Comparison of ENCODE assay signal across 1 cellular context in the genomic region with DNA sequence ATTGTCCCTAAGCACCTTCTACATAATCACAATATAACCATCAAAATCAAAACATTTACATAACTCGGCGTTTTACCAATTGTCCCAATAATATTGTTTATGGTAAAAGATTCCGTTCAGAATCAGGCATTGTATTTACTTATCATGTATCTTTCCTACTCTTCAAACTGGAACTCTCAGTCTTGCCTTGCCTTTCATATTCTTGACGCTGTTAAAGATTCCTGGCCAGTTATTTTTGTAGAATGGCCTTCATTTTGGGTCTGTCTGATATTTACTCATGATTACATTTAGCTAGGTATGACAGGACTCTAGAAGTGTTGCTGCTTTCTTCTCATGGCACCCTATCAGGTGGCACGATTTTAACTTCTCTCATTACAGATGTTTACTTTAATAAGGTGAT.
TF ChIP-seq lines count a peak whose summit lies in the region.

No MANE protein-coding gene starts in this region.

TF ChIP-seq in HepG2, 621 proteins besides CTCF, POLR2A, EP300 and RAD21 (continues in another document):
- TF ChIP-seq ZNF878 (CRISPR knock-in tag; IDR thresholded peaks at IDR 0.05) (no peak; the same call in 1 of the 2 replicates), BRCA1 (CRISPR knock-in tag; IDR thresholded peaks at IDR 0.05) (0 out of 2 replicates have a peak, but pooled peaks have one; percentile 26), ZFP36L2 (CRISPR knock-in tag; IDR thresholded peaks at IDR 0.05) (no peak), GPN1 (CRISPR knock-in tag; IDR thresholded peaks at IDR 0.05; ENCODE audit: borderline replicate concordance) (no peak), ZBTB8A (CRISPR knock-in tag; IDR thresholded peaks at IDR 0.05; ENCODE audit: borderline replicate concordance, low read depth) (no peak), ZNF234 (CRISPR knock-in tag; conservative IDR thresholded peaks at IDR 0.05) (0 out of 2 replicates have a peak, but pooled peaks have one; percentile 42), BCL6 (CRISPR knock-in tag; IDR thresholded peaks at IDR 0.05) (no peak), NFRKB (IDR thresholded peaks at IDR 0.05) (no peak), E2F1 (CRISPR knock-in tag; IDR thresholded peaks at IDR 0.05) (0 out of 2 replicates have a peak, but pooled peaks have one; percentile 51), ISL2 (CRISPR knock-in tag; IDR thresholded peaks at IDR 0.05) (peak; percentile 32; the same call in 1 of the 2 replicates), ERF (CRISPR knock-in tag; IDR thresholded peaks at IDR 0.05) (0 out of 2 replicates have a peak, but pooled peaks have one; percentile 16), CREB3 (CRISPR knock-in tag; IDR thresholded peaks at IDR 0.05) (0 out of 2 replicates have a peak, but pooled peaks have one; percentile 17), NFIC (IDR thresholded peaks at IDR 0.05; ENCODE audit: low read length) (peak; percentile 11; the same call in 1 of the 2 replicates), CREB1 (IDR thresholded peaks at IDR 0.05) (no peak), CREB1 (CRISPR knock-in tag; IDR thresholded peaks at IDR 0.05) (no peak; the same call in 1 of the 2 replicates), FLYWCH1 (CRISPR knock-in tag; IDR thresholded peaks at IDR 0.05) (no peak), FOXK1 (CRISPR knock-in tag; IDR thresholded peaks at IDR 0.05; ENCODE audit: borderline replicate concordance, low read depth) (no peak), RFXAP (CRISPR knock-in tag; IDR thresholded peaks at IDR 0.05; ENCODE audit: borderline replicate concordance) (0 out of 2 replicates have a peak, but pooled peaks have one; percentile 1), ZNF672 (CRISPR knock-in tag; IDR thresholded peaks at IDR 0.05) (no peak), MAFG (CRISPR knock-in tag; IDR thresholded peaks at IDR 0.05) (no peak), ZNF251 (CRISPR knock-in tag; IDR thresholded peaks at IDR 0.05) (no peak), SMAD1 (CRISPR knock-in tag; IDR thresholded peaks at IDR 0.05; ENCODE audit: borderline replicate concordance, low read depth) (no peak), TEAD2 (CRISPR knock-in tag; IDR thresholded peaks at IDR 0.05) (no peak), ZNF30 (CRISPR knock-in tag; IDR thresholded peaks at IDR 0.05) (no peak), ZSCAN31 (CRISPR knock-in tag; IDR thresholded peaks at IDR 0.05; ENCODE audit: low read depth) (0 out of 2 replicates have a peak, but pooled peaks have one; percentile 35)
- TF ChIP-seq, protein P1, sequence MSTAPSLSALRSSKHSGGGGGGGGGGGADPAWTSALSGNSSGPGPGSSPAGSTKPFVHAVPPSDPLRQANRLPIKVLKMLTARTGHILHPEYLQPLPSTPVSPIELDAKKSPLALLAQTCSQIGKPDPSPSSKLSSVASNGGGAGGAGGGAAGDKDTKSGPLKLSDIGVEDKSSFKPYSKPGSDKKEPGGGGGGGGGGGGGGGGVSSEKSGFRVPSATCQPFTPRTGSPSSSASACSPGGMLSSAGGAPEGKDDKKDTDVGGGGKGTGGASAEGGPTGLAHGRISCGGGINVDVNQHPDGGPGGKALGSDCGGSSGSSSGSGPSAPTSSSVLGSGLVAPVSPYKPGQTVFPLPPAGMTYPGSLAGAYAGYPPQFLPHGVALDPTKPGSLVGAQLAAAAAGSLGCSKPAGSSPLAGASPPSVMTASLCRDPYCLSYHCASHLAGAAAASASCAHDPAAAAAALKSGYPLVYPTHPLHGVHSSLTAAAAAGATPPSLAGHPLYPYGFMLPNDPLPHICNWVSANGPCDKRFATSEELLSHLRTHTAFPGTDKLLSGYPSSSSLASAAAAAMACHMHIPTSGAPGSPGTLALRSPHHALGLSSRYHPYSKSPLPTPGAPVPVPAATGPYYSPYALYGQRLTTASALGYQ (CRISPR knock-in tag; IDR thresholded peaks at IDR 0.05) = 0 out of 2 replicates have a peak, but pooled peaks have one; percentile 17
- TF ChIP-seq, protein P2, sequence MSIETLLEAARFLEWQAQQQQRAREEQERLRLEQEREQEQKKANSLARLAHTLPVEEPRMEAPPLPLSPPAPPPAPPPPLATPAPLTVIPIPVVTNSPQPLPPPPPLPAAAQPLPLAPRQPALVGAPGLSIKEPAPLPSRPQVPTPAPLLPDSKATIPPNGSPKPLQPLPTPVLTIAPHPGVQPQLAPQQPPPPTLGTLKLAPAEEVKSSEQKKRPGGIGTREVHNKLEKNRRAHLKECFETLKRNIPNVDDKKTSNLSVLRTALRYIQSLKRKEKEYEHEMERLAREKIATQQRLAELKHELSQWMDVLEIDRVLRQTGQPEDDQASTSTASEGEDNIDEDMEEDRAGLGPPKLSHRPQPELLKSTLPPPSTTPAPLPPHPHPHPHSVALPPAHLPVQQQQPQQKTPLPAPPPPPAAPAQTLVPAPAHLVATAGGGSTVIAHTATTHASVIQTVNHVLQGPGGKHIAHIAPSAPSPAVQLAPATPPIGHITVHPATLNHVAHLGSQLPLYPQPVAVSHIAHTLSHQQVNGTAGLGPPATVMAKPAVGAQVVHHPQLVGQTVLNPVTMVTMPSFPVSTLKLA (IDR thresholded peaks at IDR 0.05) = no peak
- TF ChIP-seq, protein P3, sequence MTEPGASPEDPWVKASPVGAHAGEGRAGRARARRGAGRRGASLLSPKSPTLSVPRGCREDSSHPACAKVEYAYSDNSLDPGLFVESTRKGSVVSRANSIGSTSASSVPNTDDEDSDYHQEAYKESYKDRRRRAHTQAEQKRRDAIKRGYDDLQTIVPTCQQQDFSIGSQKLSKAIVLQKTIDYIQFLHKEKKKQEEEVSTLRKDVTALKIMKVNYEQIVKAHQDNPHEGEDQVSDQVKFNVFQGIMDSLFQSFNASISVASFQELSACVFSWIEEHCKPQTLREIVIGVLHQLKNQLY (CRISPR knock-in tag; IDR thresholded peaks at IDR 0.05) = no peak
- TF ChIP-seq, protein P4, sequence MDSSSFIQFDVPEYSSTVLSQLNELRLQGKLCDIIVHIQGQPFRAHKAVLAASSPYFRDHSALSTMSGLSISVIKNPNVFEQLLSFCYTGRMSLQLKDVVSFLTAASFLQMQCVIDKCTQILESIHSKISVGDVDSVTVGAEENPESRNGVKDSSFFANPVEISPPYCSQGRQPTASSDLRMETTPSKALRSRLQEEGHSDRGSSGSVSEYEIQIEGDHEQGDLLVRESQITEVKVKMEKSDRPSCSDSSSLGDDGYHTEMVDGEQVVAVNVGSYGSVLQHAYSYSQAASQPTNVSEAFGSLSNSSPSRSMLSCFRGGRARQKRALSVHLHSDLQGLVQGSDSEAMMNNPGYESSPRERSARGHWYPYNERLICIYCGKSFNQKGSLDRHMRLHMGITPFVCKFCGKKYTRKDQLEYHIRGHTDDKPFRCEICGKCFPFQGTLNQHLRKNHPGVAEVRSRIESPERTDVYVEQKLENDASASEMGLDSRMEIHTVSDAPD (CRISPR knock-in tag; IDR thresholded peaks at IDR 0.05) = no peak
- TF ChIP-seq, protein P5, sequence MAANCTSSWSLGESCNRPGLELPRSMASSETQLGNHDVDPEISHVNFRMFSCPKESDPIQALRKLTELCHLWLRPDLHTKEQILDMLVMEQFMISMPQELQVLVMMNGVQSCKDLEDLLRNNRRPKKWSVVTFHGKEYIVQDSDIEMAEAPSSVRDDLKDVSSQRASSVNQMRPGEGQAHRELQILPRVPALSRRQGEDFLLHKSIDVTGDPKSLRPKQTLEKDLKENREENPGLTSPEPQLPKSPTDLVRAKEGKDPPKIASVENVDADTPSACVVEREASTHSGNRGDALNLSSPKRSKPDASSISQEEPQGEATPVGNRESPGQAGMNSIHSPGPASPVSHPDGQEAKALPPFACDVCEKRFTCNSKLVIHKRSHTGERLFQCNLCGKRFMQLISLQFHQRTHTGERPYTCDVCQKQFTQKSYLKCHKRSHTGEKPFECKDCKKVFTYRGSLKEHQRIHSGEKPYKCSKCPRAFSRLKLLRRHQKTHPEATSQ (CRISPR knock-in tag; IDR thresholded peaks at IDR 0.05; ENCODE audit: borderline replicate concordance) = 0 out of 2 replicates have a peak, but pooled peaks have one; percentile 31
- TF ChIP-seq, protein P6, sequence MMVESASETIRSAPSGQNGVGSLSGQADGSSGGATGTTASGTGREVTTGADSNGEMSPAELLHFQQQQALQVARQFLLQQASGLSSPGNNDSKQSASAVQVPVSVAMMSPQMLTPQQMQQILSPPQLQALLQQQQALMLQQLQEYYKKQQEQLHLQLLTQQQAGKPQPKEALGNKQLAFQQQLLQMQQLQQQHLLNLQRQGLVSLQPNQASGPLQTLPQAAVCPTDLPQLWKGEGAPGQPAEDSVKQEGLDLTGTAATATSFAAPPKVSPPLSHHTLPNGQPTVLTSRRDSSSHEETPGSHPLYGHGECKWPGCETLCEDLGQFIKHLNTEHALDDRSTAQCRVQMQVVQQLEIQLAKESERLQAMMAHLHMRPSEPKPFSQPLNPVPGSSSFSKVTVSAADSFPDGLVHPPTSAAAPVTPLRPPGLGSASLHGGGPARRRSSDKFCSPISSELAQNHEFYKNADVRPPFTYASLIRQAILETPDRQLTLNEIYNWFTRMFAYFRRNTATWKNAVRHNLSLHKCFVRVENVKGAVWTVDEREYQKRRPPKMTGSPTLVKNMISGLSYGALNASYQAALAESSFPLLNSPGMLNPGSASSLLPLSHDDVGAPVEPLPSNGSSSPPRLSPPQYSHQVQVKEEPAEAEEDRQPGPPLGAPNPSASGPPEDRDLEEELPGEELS (CRISPR knock-in tag; IDR thresholded peaks at IDR 0.05) = 0 out of 2 replicates have a peak, but pooled peaks have one; percentile 8
- TF ChIP-seq, protein P7, sequence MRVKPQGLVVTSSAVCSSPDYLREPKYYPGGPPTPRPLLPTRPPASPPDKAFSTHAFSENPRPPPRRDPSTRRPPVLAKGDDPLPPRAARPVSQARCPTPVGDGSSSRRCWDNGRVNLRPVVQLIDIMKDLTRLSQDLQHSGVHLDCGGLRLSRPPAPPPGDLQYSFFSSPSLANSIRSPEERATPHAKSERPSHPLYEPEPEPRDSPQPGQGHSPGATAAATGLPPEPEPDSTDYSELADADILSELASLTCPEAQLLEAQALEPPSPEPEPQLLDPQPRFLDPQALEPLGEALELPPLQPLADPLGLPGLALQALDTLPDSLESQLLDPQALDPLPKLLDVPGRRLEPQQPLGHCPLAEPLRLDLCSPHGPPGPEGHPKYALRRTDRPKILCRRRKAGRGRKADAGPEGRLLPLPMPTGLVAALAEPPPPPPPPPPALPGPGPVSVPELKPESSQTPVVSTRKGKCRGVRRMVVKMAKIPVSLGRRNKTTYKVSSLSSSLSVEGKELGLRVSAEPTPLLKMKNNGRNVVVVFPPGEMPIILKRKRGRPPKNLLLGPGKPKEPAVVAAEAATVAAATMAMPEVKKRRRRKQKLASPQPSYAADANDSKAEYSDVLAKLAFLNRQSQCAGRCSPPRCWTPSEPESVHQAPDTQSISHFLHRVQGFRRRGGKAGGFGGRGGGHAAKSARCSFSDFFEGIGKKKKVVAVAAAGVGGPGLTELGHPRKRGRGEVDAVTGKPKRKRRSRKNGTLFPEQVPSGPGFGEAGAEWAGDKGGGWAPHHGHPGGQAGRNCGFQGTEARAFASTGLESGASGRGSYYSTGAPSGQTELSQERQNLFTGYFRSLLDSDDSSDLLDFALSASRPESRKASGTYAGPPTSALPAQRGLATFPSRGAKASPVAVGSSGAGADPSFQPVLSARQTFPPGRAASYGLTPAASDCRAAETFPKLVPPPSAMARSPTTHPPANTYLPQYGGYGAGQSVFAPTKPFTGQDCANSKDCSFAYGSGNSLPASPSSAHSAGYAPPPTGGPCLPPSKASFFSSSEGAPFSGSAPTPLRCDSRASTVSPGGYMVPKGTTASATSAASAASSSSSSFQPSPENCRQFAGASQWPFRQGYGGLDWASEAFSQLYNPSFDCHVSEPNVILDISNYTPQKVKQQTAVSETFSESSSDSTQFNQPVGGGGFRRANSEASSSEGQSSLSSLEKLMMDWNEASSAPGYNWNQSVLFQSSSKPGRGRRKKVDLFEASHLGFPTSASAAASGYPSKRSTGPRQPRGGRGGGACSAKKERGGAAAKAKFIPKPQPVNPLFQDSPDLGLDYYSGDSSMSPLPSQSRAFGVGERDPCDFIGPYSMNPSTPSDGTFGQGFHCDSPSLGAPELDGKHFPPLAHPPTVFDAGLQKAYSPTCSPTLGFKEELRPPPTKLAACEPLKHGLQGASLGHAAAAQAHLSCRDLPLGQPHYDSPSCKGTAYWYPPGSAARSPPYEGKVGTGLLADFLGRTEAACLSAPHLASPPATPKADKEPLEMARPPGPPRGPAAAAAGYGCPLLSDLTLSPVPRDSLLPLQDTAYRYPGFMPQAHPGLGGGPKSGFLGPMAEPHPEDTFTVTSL (CRISPR knock-in tag; IDR thresholded peaks at IDR 0.05; ENCODE audit: borderline replicate concordance) = 0 out of 2 replicates have a peak, but pooled peaks have one; percentile 18
- TF ChIP-seq, protein P8, sequence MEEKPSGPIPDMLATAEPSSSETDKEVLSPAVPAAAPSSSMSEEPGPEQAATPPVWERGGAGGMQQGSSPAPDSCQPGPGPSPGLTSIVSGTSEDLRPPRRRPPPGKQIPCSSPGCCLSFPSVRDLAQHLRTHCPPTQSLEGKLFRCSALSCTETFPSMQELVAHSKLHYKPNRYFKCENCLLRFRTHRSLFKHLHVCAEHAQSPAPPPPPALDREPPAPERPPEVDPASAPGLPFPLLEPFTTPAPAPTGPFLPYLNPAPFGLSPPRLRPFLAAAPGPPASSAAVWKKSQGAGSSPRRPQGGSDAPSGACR (CRISPR knock-in tag; IDR thresholded peaks at IDR 0.05) = no peak
- TF ChIP-seq, protein P9, sequence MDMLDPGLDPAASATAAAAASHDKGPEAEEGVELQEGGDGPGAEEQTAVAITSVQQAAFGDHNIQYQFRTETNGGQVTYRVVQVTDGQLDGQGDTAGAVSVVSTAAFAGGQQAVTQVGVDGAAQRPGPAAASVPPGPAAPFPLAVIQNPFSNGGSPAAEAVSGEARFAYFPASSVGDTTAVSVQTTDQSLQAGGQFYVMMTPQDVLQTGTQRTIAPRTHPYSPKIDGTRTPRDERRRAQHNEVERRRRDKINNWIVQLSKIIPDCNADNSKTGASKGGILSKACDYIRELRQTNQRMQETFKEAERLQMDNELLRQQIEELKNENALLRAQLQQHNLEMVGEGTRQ (IDR thresholded peaks at IDR 0.05; ENCODE audit: low read depth, low read length) = no peak
- TF ChIP-seq, protein P9 (CRISPR knock-in tag; IDR thresholded peaks at IDR 0.05; ENCODE audit: borderline replicate concordance) = 0 out of 2 replicates have a peak, but pooled peaks have one; percentile 14
